Comparison of ENCODE assay signal across 8 cellular contexts in genomic region chr21:42892931-42893660, GRCh38. TPM values are rescaled to one million over a fixed set of nuclear protein-coding genes. Genes with fewer than 3 reads are reported as not detected.
DNase-seq lines count a peak whose midpoint lies in the region; ATAC-seq and TF ChIP-seq lines count a peak whose summit lies in the region.

NDUFV3 (plus strand) TSS chr21:42893309; CDS start chr21:42893334, 25 bp downstream.

- H3F3A ChIP-seq in SU-DHL-6 (ENCODE audit: insufficient read depth): 0 out of 2 replicates have a peak, but pooled peaks cover 2% of the 10 kb centered on the region

- H3K36me3 ChIP-seq in SU-DHL-6 (ENCODE audit: low read length) (no peaks in the 10 kb centered on the region), ovary (no peaks in the 10 kb centered on the region), thyroid gland (peaks cover 8 to 13% of the 10 kb centered on the region in 2 donors)

- peaks cover 14% of the 10 kb centered on the region; the same call in 1 of the 2 replicates for H3K79me2 ChIP-seq in SU-DHL-6 (ENCODE audit: insufficient read depth, low read length)

- peak within 1 kb of the TSS; percentile 84 for H2AFZ ChIP-seq in SU-DHL-6 (ENCODE audit: low read depth, low read length, severe bottlenecking)

- intact Hi-C loops in head of caudate nucleus (cut with DNase I) (loop anchor here (1.0 kb wide), 1 partner anchor 14 kb away; the partner anchor contains the start of gene WDR4), ovary (cut with DNase I) (loop anchor here in 1 of 4 donors (10.0 kb wide), 1 partner anchor 82 kb away; the partner anchor contains the start of gene PKNOX1), thyroid gland (cut with DNase I) (no loop called here)

- H3K4me3 ChIP-seq in SU-DHL-6 (ENCODE audit: insufficient read depth, low read length, poor library complexity, severe bottlenecking) (peak within 1 kb of the TSS; percentile 91), ovary (peak within 1 kb of the TSS; percentile 85), thyroid gland (replicated peaks in 1 of 3) (peak within 1 kb of the TSS; percentile 60 to 81 (median 69))

- H3K9me2 ChIP-seq in SU-DHL-6 (replicated peaks; ENCODE audit: insufficient read depth, low read length): no peaks in the 10 kb centered on the region

- H3K4me1 Mint-ChIP-seq in activated naive CD8-positive, alpha-beta T cell treated with anti-CD3 and anti-CD28 coated beads, Interleukin-2, amount 10 ng/mL, durations not matched to agents 7 days and 5 days: peaks cover 8% of the 10 kb centered on the region

- TF ChIP-seq POLR2A in GM10847 (IDR thresholded peaks at IDR 0.05; ENCODE audit: extremely low read depth, insufficient read length) (peak; percentile 85), ovary (IDR thresholded peaks at IDR 0.05) (peak; percentile 84), thyroid gland (IDR thresholded peaks at IDR 0.05) (peak; percentile 93 to 98)

- peak within 1 kb of the TSS; percentile 76 for H3K4me2 ChIP-seq in SU-DHL-6 (ENCODE audit: low read depth, low read length, poor library complexity, severe bottlenecking)

- peak within 1 kb of the TSS; percentile 96 for H3K9ac ChIP-seq in SU-DHL-6 (ENCODE audit: low read length)

- no peaks in the 10 kb centered on the region for H3K27me3 Mint-ChIP-seq in activated naive CD8-positive, alpha-beta T cell treated with anti-CD3 and anti-CD28 coated beads, Interleukin-2, amount 10 ng/mL, durations not matched to agents 7 days and 5 days

- H3K36me3 Mint-ChIP-seq in activated naive CD8-positive, alpha-beta T cell treated with anti-CD3 and anti-CD28 coated beads, Interleukin-2, amount 10 ng/mL, durations not matched to agents 7 days and 5 days: peaks cover 6% of the 10 kb centered on the region

- peak within 1 kb of the TSS; percentile 90 for H3K4me3 Mint-ChIP-seq in activated naive CD8-positive, alpha-beta T cell treated with anti-CD3 and anti-CD28 coated beads, Interleukin-2, amount 10 ng/mL, durations not matched to agents 7 days and 5 days

- 0 to 1% (median 0%) methylated on average over 59 to 77 of the region's 77 CpGs for WGBS in ovary, 3 donors
- WGBS in thyroid gland, 2 donors: 0% methylated on average over 13 of the region's 77 CpGs; no CpG with 5 or more reads in 1 of the 2 donors

- H3K9me3 ChIP-seq in SU-DHL-6 (ENCODE audit: insufficient read depth, low read length) (no peaks in the 10 kb centered on the region), ovary (no peaks in the 10 kb centered on the region), thyroid gland (no peaks in the 10 kb centered on the region)

- H3K27me3 ChIP-seq in SU-DHL-6 (ENCODE audit: low read length) (no peaks in the 10 kb centered on the region), ovary (no peaks in the 10 kb centered on the region), thyroid gland (no peaks in the 10 kb centered on the region)

- POLR2A ChIA-PET in activated naive CD8-positive, alpha-beta T cell treated with anti-CD3 and anti-CD28 coated beads, Interleukin-2, amount 10 ng/mL, durations not matched to agents 7 days and 5 days (lab: Charles Lee): interaction anchor here (0.7 to 4.3 kb wide), 8 partner anchors 13 to 767 kb away, joined by 3 to 51 read pairs (median 3); partner anchors contain the start of genes PKNOX1 and WDR4

- peak within 1 kb of the TSS; percentile 93 for H3K27ac Mint-ChIP-seq in activated naive CD8-positive, alpha-beta T cell treated with anti-CD3 and anti-CD28 coated beads, Interleukin-2, amount 10 ng/mL, durations not matched to agents 7 days and 5 days

- peak within 1 kb of the TSS; percentile 72 for H3K27ac ChIP-seq in SU-DHL-6 (ENCODE audit: low read depth, low read length)
- H3K27ac ChIP-seq in ovary: peak within 1 kb of the TSS; percentile 80 to 88
- H3K27ac ChIP-seq in thyroid gland: peak within 1 kb of the TSS; percentile 83 to 89 (median 88)

- H3K4me1 ChIP-seq in ovary (ENCODE audit: insufficient read depth) (no peaks in the 10 kb centered on the region), thyroid gland (no peaks in the 10 kb centered on the region)

- H4K20me1 ChIP-seq in SU-DHL-6 (ENCODE audit: low read depth, low read length): no peaks in the 10 kb centered on the region

- H3K9me3 Mint-ChIP-seq in activated naive CD8-positive, alpha-beta T cell treated with anti-CD3 and anti-CD28 coated beads, Interleukin-2, amount 10 ng/mL, durations not matched to agents 7 days and 5 days: no peaks in the 10 kb centered on the region

- TF ChIP-seq EP300 in ovary (IDR thresholded peaks at IDR 0.05): no peak

- TF ChIP-seq CTCF in SU-DHL-6 (IDR thresholded peaks at IDR 0.05; ENCODE audit: insufficient read depth, low read length, poor library complexity, severe bottlenecking) (no peak), ovary (IDR thresholded peaks at IDR 0.05) (no peak), thyroid gland (IDR thresholded peaks at IDR 0.05) (no peak)

- peak; percentile 96 for DNase-seq in NCI-H128 (lab: John Stamatoyannopoulos, UW; ENCODE audit: unreplicated experiment)
- peak; percentile 99 for DNase-seq in activated naive CD8-positive, alpha-beta T cell treated with anti-CD3 and anti-CD28 coated beads, Interleukin-2, amount 10 ng/mL, durations not matched to agents 7 days and 5 days
- DNase-seq in head of caudate nucleus: peak; percentile 99 to 100 (median 100)
- DNase-seq in ovary: peak; percentile 99 to 100 (median 100)
- DNase-seq in thyroid gland: peak; percentile 100

- ATAC-seq in HG02678 (IDR thresholded peaks at IDR 0.05; ENCODE audit: unreplicated experiment): peak; percentile 91
- peak; percentile 94 for ATAC-seq in activated naive CD8-positive, alpha-beta T cell treated with anti-CD3 and anti-CD28 coated beads, Interleukin-2, amount 10 ng/mL, durations not matched to agents 7 days and 5 days (ENCODE audit: low read depth)

RNA-seq across cellular contexts. Expression of gene NDUFV3, which starts in this region (rescaled TPM):
- 10 to 100 TPM; 27.1 to 30.5 TPM for total RNA-seq in activated naive CD8-positive, alpha-beta T cell treated with anti-CD3 and anti-CD28 coated beads, Interleukin-2, amount 10 ng/mL, durations not matched to agents 7 days and 5 days
- 10 to 100 TPM; 32.0 to 41.6 (median 37.8) TPM for total RNA-seq in ovary
- polyA plus RNA-seq in ovary: 10 to 100 TPM; 24.9 to 51.4 TPM
- total RNA-seq in thyroid gland: 10 to 100 TPM; 51.9 to 61.8 (median 55.2) TPM

Comparison
In these comparisons a context has a peak if more than half of its experiments do, and no peak if none do; other contexts are left out.
1. Peak in every context shown above with its lines: DNase-seq, ATAC-seq, H3K4me3 ChIP-seq and H3K27ac ChIP-seq.